13 cellular contexts compared by ENCODE assay signal in genomic region chr6:3919849-3920248, GRCh38.
DNase-seq lines count a peak whose midpoint lies in the region; ATAC-seq, FAIRE-seq and TF ChIP-seq lines count a peak whose summit lies in the region.
"Had no signal": no experiment of that assay in that cellular context is flagged by ENCODE, and none has a peak within 500 bp of the region (broad histone marks: within the 10 kb centered on the region; RNA-seq: fewer than 3 reads in every experiment).

No MANE protein-coding gene starts in this region.

- POLR2A ChIA-PET in A549 (lab: Yijun Ruan, JAX) = interaction anchor here (0.6 kb wide), 1 partner anchor 921 kb away, joined by 3 read pairs; no protein-coding TSS in a partner anchor

- in situ Hi-C loops in gastrocnemius medialis (cut with MboI; ENCODE audit: low sequenced_read_pairs in 4 of 4) = no loop called here

- FAIRE-seq in A549 (lab: Jason Lieb, UNC) = no peak
- FAIRE-seq in kidney (lab: Jason Lieb, UNC) = no peak

- no peak overlapping the region for H3K9ac ChIP-seq in kidney (ENCODE audit: low read length in 2 of 2)

- H3K9me3 Mint-ChIP-seq in HFFc6 = no peaks in the 10 kb centered on the region

- H3K36me3 ChIP-seq in kidney (ENCODE audit: control insufficient read depth in 1 of 2, insufficient read depth in 2 of 2, low read length in 2 of 2) (no peaks in the 10 kb centered on the region), gastrocnemius medialis (no peaks in the 10 kb centered on the region)
- H3K36me3 ChIP-seq: SJCRH30 had no signal

- H3K27ac Mint-ChIP-seq in HFFc6 = peak overlapping the region; percentile 69

- H3K27me3 Mint-ChIP-seq in HFFc6 (ENCODE audit: insufficient read depth) = no peaks in the 10 kb centered on the region

- ATAC-seq in A549 = no peak
- no peak for ATAC-seq in gastrocnemius medialis
- ATAC-seq in HG02798 (IDR thresholded peaks at IDR 0.05; ENCODE audit: poor library complexity, unreplicated experiment) = no peak
- ATAC-seq in GM19324 (IDR thresholded peaks at IDR 0.05; ENCODE audit: low FRiP score, unreplicated experiment) = no peak
- ATAC-seq: HCT116 had no signal

- TF ChIP-seq CTCF in A549 (IDR thresholded peaks at IDR 0.05) = no peak
- no peak for TF ChIP-seq CTCF in HFFc6 (IDR thresholded peaks at IDR 0.05)
- no peak for TF ChIP-seq CTCF in kidney (IDR thresholded peaks at IDR 0.05; ENCODE audit: borderline replicate concordance, extremely low read depth, insufficient read depth)
- no peak for TF ChIP-seq CTCF in gastrocnemius medialis (IDR thresholded peaks at IDR 0.05 in 4 of 5, conservative IDR thresholded peaks at IDR 0.05 in 1 of 5)

- H3K36me3 Mint-ChIP-seq in HFFc6 (ENCODE audit: low read depth) = peaks cover 16% of the 10 kb centered on the region

- DNase-seq in A549 (ENCODE audit: low read depth in 1 of 2, low spot score in 1 of 2) (no peak), HFFc6 (no peak), kidney (no peak), gastrocnemius medialis (peak in 1 of 2 donors; percentile 11)
- no peak for DNase-seq in activated CD4-positive, CD25-positive, alpha-beta regulatory T cell (lab: John Stamatoyannopoulos, UW)
- DNase-seq: Caco-2, MV-4-11, NCI-H187 treated with DMSO at 0.1 percent for 48 hours, NCI-H446, SJCRH30 had no signal

- CTCF ChIA-PET in A549 (lab: Yijun Ruan, JAX) = interaction anchor here (0.7 to 5.0 kb wide), 3 partner anchors 8 to 70 kb away, joined by 3 to 26 read pairs (median 3); partner anchors contain the start of gene FAM50B

- TF ChIP-seq POLR2A in A549 (IDR thresholded peaks at IDR 0.05; ENCODE audit: low read length) (no peak), gastrocnemius medialis (IDR thresholded peaks at IDR 0.05) (no peak)

- H3K27me3 ChIP-seq in gastrocnemius medialis = no peaks in the 10 kb centered on the region
- H3K27me3 ChIP-seq: SJCRH30 had no signal

- intact Hi-C loops in kidney (cut with DNase I) = no loop called here
- intact Hi-C loops in gastrocnemius medialis (cut with DNase I; ENCODE audit: low total_unique reads) = loop anchor here (10.0 kb wide), 2 partner anchors 575 to 1075 kb away; partner anchors contain the start of gene SERPINB1

- peaks cover 33% of the 10 kb centered on the region for H3K4me1 Mint-ChIP-seq in HFFc6 (ENCODE audit: low read depth)

- H3K9me3 ChIP-seq in A549 = peaks cover 18% of the 10 kb centered on the region; the same call in 2 of the 3 replicates
- H3K9me3 ChIP-seq in kidney (ENCODE audit: control insufficient read depth in 1 of 2, low read length in 2 of 2) = no peaks in the 10 kb centered on the region
- no peaks in the 10 kb centered on the region for H3K9me3 ChIP-seq in gastrocnemius medialis

- 94% methylated on average over 8 of the region's 8 CpGs for WGBS in A549 (ENCODE audit: missing lambda C conversion rate)

- TF ChIP-seq RAD21 in A549 (conservative IDR thresholded peaks at IDR 0.05 in 1 of 2, IDR thresholded peaks at IDR 0.05 in 1 of 2) = no peak

- H3K4me3 ChIP-seq in A549 (no peak overlapping the region), kidney (ENCODE audit: low read length in 2 of 2) (no peak overlapping the region), gastrocnemius medialis (no peak overlapping the region)
- H3K4me3 ChIP-seq: SJCRH30 had no signal

- no peak overlapping the region for H3K4me3 Mint-ChIP-seq in HFFc6

- no peak for TF ChIP-seq EP300 in A549 (IDR thresholded peaks at IDR 0.05)

- peak overlapping the region; percentile 14; the same call in 1 of the 3 replicates for H3K4me2 ChIP-seq in A549

- H3K4me1 ChIP-seq in A549 (peaks cover 9% of the 10 kb centered on the region; the same call in 1 of the 3 replicates), kidney (ENCODE audit: control insufficient read depth in 1 of 2, insufficient read depth in 1 of 2, low read depth in 1 of 2, low read length in 2 of 2) (peaks cover 2 to 11% of the 10 kb centered on the region in 2 donors), gastrocnemius medialis (peaks cover 20 to 22% of the 10 kb centered on the region in 2 donors)
- H3K4me1 ChIP-seq: Caco-2, SJCRH30 had no signal

- H3K27ac ChIP-seq in A549 (peak overlapping the region; percentile 50 to 56; a peak in 4 of 6 replicates), kidney (ENCODE audit: low read depth in 2 of 2, low read length in 2 of 2) (peak overlapping the region; percentile 8 to 23), gastrocnemius medialis (peak overlapping the region; percentile 76 to 86 (median 81))
- H3K27ac ChIP-seq: SJCRH30 had no signal

TF ChIP-seq in A549, 52 proteins besides CTCF, POLR2A, EP300 and RAD21:
- TF ChIP-seq EHF (CRISPR knock-in tag; IDR thresholded peaks at IDR 0.05) (no peak), PHF8 (IDR thresholded peaks at IDR 0.05; ENCODE audit: borderline replicate concordance, low read depth) (no peak), JUNB (IDR thresholded peaks at IDR 0.05) (no peak), REST (IDR thresholded peaks at IDR 0.05) (no peak), FOSB (CRISPR knock-in tag; IDR thresholded peaks at IDR 0.05) (no peak), ATOH8 (CRISPR knock-in tag; IDR thresholded peaks at IDR 0.05; ENCODE audit: low read depth) (no peak), TP53 (CRISPR knock-in tag; IDR thresholded peaks at IDR 0.05) (no peak), CHD2 (IDR thresholded peaks at IDR 0.05; ENCODE audit: low read length, partially characterized antibody) (no peak), TFCP2L1 (CRISPR knock-in tag; IDR thresholded peaks at IDR 0.05) (no peak), ZC3H11A (IDR thresholded peaks at IDR 0.05) (no peak)

Comparison
In these comparisons a context has a peak if more than half of its experiments do, and no peak if none do; other contexts are left out.
1. H3K27ac ChIP-seq: peak in every context shown above with its lines; median percentile 81 in gastrocnemius medialis; 53 in A549; 16 in kidney.